In the genomic region with DNA sequence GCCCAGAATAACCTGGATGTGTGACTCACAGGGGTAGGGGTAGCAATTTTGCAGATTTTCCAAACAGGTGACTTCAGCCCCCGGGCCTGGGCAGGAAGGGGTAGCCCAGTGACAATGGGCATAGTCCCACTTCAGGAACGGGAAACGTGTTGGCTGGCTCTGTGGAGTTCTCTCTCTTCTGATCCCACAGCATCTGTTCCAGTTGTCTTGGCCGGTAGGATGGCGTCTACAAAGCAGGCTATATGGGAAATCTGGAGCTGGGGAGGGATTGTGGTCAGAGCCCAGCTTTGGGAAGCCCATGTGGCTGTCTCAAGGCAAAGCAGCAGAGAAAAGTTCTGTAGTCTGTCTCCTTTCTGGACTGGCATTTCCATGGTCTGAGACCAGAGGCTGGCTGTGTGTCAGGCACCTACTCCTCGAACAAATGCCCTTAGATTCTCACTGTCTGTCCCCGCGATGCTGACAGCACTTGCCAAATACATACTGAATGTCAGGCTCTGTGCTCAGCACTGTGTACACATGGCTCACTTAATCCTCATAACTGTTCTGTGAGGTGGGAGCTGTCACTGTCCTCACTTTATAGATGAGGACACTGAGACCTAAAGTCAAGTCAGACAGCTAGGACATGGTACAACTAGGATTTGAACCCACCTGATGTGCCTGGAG, we compare ENCODE assay signal across 1 cellular context.
TF ChIP-seq lines count a peak whose summit lies in the region.

No MANE protein-coding gene starts in this region.

TF ChIP-seq in HepG2, 621 proteins besides CTCF, POLR2A, EP300 and RAD21:
- TF ChIP-seq, protein P1, sequence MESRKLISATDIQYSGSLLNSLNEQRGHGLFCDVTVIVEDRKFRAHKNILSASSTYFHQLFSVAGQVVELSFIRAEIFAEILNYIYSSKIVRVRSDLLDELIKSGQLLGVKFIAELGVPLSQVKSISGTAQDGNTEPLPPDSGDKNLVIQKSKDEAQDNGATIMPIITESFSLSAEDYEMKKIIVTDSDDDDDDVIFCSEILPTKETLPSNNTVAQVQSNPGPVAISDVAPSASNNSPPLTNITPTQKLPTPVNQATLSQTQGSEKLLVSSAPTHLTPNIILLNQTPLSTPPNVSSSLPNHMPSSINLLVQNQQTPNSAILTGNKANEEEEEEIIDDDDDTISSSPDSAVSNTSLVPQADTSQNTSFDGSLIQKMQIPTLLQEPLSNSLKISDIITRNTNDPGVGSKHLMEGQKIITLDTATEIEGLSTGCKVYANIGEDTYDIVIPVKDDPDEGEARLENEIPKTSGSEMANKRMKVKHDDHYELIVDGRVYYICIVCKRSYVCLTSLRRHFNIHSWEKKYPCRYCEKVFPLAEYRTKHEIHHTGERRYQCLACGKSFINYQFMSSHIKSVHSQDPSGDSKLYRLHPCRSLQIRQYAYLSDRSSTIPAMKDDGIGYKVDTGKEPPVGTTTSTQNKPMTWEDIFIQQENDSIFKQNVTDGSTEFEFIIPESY (CRISPR knock-in tag; IDR thresholded peaks at IDR 0.05), result peak; percentile 70; the same call in 1 of the 2 replicates
- TF ChIP-seq FOXA1 (IDR thresholded peaks at IDR 0.05) (no peak), FOXA1 (CRISPR knock-in tag; IDR thresholded peaks at IDR 0.05) (peak; percentile 91), MAFG (CRISPR knock-in tag; IDR thresholded peaks at IDR 0.05) (no peak), AGO2 (optimal IDR thresholded peaks at IDR 0.05; ENCODE audit: low read depth, low read length) (no peak), FOXA3 (CRISPR knock-in tag; IDR thresholded peaks at IDR 0.05) (peak; percentile 73), CCDC6 (CRISPR knock-in tag; IDR thresholded peaks at IDR 0.05) (no peak)
TF ChIP-seq in HepG2: peak in this region for 3.
